27 cellular contexts compared by ENCODE assay signal in the genomic region with DNA sequence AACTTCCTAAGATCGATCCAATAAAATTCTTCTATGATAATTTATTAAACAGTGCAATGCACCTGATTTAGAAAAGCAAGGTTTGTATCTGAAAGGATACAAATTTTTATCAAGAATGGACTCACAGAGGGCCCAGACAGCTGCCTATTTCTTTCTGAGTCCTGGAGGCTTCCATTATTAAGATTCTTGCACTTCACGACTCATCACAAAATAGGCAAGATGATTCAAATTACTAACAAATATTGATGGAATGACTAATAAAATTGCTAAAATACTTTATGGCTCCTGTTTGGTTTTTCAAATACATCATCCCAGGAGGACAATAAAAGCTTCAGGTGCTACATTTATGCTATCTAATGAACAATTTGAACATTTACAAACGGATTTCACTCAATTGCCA.
"Had no signal": no experiment of that assay in that cellular context is flagged by ENCODE, and none has a peak within 500 bp of the region (broad histone marks: within the 10 kb centered on the region; RNA-seq: fewer than 3 reads in every experiment).

No MANE protein-coding gene starts in this region.

- H3K9me3 ChIP-seq: ascending aorta, Peyer's patch had no signal

- H3K4me1 ChIP-seq: ascending aorta, Peyer's patch had no signal

- H3K27me3 ChIP-seq: ascending aorta, Peyer's patch had no signal

- H3K4me1 Mint-ChIP-seq: activated CD4-positive, alpha-beta T cell treated with anti-CD3 and anti-CD28 coated beads, Interleukin-2, amount 10 ng/mL, durations not matched to agents 24 days and 14 days; activated naive CD4-positive, alpha-beta T cell treated with anti-CD3 and anti-CD28 coated beads, Interleukin-2, amount 50 U/mL, for 24 hours; activated naive CD8-positive, alpha-beta T cell treated with anti-CD3 and anti-CD28 coated beads, Interleukin-2, amount 10 ng/mL, durations not matched to agents 7 days and 5 days had no signal

- H3K4me3 ChIP-seq: ascending aorta, Peyer's patch had no signal

- H3K4me3 Mint-ChIP-seq: activated CD4-positive, alpha-beta T cell treated with anti-CD3 and anti-CD28 coated beads, Interleukin-2, amount 10 ng/mL, durations not matched to agents 24 days and 14 days; activated CD8-positive, alpha-beta T cell treated with anti-CD3 and anti-CD28 coated beads for 36 hours; activated naive CD4-positive, alpha-beta T cell treated with anti-CD3 and anti-CD28 coated beads, Interleukin-2, amount 50 U/mL, for 24 hours; activated naive CD8-positive, alpha-beta T cell treated with anti-CD3 and anti-CD28 coated beads, Interleukin-2, amount 10 ng/mL, durations not matched to agents 7 days and 5 days; activated T-cell treated with anti-CD3 and anti-CD28 coated beads, Interleukin-2, amount 50 U/mL, for 24 hours had no signal

- H3K36me3 Mint-ChIP-seq: activated naive CD4-positive, alpha-beta T cell treated with anti-CD3 and anti-CD28 coated beads, Interleukin-2, amount 50 U/mL, for 24 hours; activated naive CD8-positive, alpha-beta T cell treated with anti-CD3 and anti-CD28 coated beads, Interleukin-2, amount 10 ng/mL, durations not matched to agents 7 days and 5 days had no signal

- ATAC-seq: activated CD8-positive, alpha-beta T cell treated with anti-CD3 and anti-CD28 coated beads for 36 hours; Right ventricle myocardium inferior had no signal

- H3K36me3 ChIP-seq: ascending aorta, Peyer's patch had no signal

- H3K27ac Mint-ChIP-seq: activated CD4-positive, alpha-beta T cell treated with anti-CD3 and anti-CD28 coated beads, Interleukin-2, amount 10 ng/mL, durations not matched to agents 24 days and 14 days; activated CD8-positive, alpha-beta T cell treated with anti-CD3 and anti-CD28 coated beads for 36 hours; activated naive CD4-positive, alpha-beta T cell treated with anti-CD3 and anti-CD28 coated beads, Interleukin-2, amount 50 U/mL, for 24 hours; activated naive CD8-positive, alpha-beta T cell treated with anti-CD3 and anti-CD28 coated beads, Interleukin-2, amount 10 ng/mL, durations not matched to agents 7 days and 5 days; activated T-cell treated with anti-CD3 and anti-CD28 coated beads, Interleukin-2, amount 50 U/mL, for 24 hours; activated T-helper 2 cell treated with anti-CD3 and anti-CD28 coated beads, Interferon-gamma antibody, Interleukin-2, Interleukin-4, amounts not matched to agents 10 μg/mL and 5 μg/mL and 100 μg/mL, durations not matched to agents 14 hours and 24 hours and 36 hours had no signal

- H3K27me3 Mint-ChIP-seq: activated CD4-positive, alpha-beta T cell treated with anti-CD3 and anti-CD28 coated beads, Interleukin-2, amount 10 ng/mL, durations not matched to agents 24 days and 14 days; activated CD8-positive, alpha-beta T cell treated with anti-CD3 and anti-CD28 coated beads for 36 hours; activated naive CD4-positive, alpha-beta T cell treated with anti-CD3 and anti-CD28 coated beads, Interleukin-2, amount 50 U/mL, for 24 hours; activated naive CD8-positive, alpha-beta T cell treated with anti-CD3 and anti-CD28 coated beads, Interleukin-2, amount 10 ng/mL, durations not matched to agents 7 days and 5 days; activated T-cell treated with anti-CD3 and anti-CD28 coated beads, Interleukin-2, amount 50 U/mL, for 24 hours had no signal

- H3K9me3 Mint-ChIP-seq: activated CD4-positive, alpha-beta T cell treated with anti-CD3 and anti-CD28 coated beads, Interleukin-2, amount 10 ng/mL, durations not matched to agents 24 days and 14 days; activated CD8-positive, alpha-beta T cell treated with anti-CD3 and anti-CD28 coated beads for 36 hours; activated naive CD8-positive, alpha-beta T cell treated with anti-CD3 and anti-CD28 coated beads, Interleukin-2, amount 10 ng/mL, durations not matched to agents 7 days and 5 days; activated T-helper 2 cell treated with anti-CD3 and anti-CD28 coated beads, Interferon-gamma antibody, Interleukin-2, Interleukin-4, amounts not matched to agents 10 μg/mL and 5 μg/mL and 100 μg/mL, durations not matched to agents 14 hours and 24 hours and 36 hours had no signal

- H3K27ac ChIP-seq: ascending aorta, Peyer's patch had no signal

- DNase-seq: activated CD4-positive, alpha-beta T cell treated with anti-CD3 and anti-CD28 coated beads, Interleukin-2, amount 10 ng/mL, durations not matched to agents 24 days and 14 days; activated CD4-positive, alpha-beta T cell treated with anti-CD3 and anti-CD28 coated beads, Interleukin-2, amount 50 U/mL, for 4 hours; activated CD8-positive, alpha-beta T cell treated with anti-CD3 and anti-CD28 coated beads for 36 hours; activated gamma-delta T cell; activated naive CD4-positive, alpha-beta T cell treated with Interleukin-2 at 50 U/mL for 16 hours; activated naive CD8-positive, alpha-beta T cell treated with anti-CD3 and anti-CD28 coated beads, Interleukin-2, amount 10 ng/mL, durations not matched to agents 7 days and 5 days; activated T-cell treated with anti-CD3 and anti-CD28 coated beads, Interleukin-2, amount 50 U/mL, for 24 hours; amygdala; Karpas-422; MM.1S; MV-4-11; NCI-H1092; NCI-H1436 treated with DMSO at 0.1 percent for 48 hours; NCI-H187 treated with DMSO at 0.1 percent for 48 hours; NCI-H2081; NCI-H2171 treated with DMSO at 0.1 percent for 48 hours; NCI-H2227 treated with DMSO at 0.1 percent for 48 hours; NCI-H446 treated with DMSO at 0.1 percent for 48 hours; NCI-H524; NCI-H69; Peyer's patch; RPMI8226; T1000 had no signal
